ENCODE assay signal across 8 cellular contexts in genomic region chr17:78745407-78746088, GRCh38. TPM values are rescaled to one million over a fixed set of nuclear protein-coding genes. Genes with fewer than 3 reads are reported as not detected.
DNase-seq lines count a peak whose midpoint lies in the region; ATAC-seq and TF ChIP-seq lines count a peak whose summit lies in the region.

No MANE protein-coding gene starts in this region.

- H3K9me3 ChIP-seq in right atrium auricular region = no peaks in the 10 kb centered on the region
- no peaks in the 10 kb centered on the region for H3K9me3 ChIP-seq in lower lobe of right lung
- no peaks in the 10 kb centered on the region for H3K9me3 ChIP-seq in upper lobe of right lung

- no peak overlapping the region for H3K4me3 ChIP-seq in right atrium auricular region
- H3K4me3 ChIP-seq in brain microvascular endothelial cell (ENCODE audit: low read depth, low read length) = no peak overlapping the region
- no peak overlapping the region for H3K4me3 ChIP-seq in lower lobe of right lung
- H3K4me3 ChIP-seq in upper lobe of right lung = no peak overlapping the region

- H3K36me3 ChIP-seq in right atrium auricular region = no peaks in the 10 kb centered on the region
- no peaks in the 10 kb centered on the region for H3K36me3 ChIP-seq in brain microvascular endothelial cell (replicated peaks)
- H3K36me3 ChIP-seq in lower lobe of right lung = no peaks in the 10 kb centered on the region
- no peaks in the 10 kb centered on the region for H3K36me3 ChIP-seq in upper lobe of right lung

- no peaks in the 10 kb centered on the region for H3K27me3 ChIP-seq in right atrium auricular region
- H3K27me3 ChIP-seq in brain microvascular endothelial cell (replicated peaks) = no peaks in the 10 kb centered on the region
- H3K27me3 ChIP-seq in lower lobe of right lung (ENCODE audit: low read depth) = no peaks in the 10 kb centered on the region
- H3K27me3 ChIP-seq in upper lobe of right lung = no peaks in the 10 kb centered on the region

- no peak for DNase-seq in right atrium auricular region (ENCODE audit: low spot score)
- no peak for DNase-seq in cardiac septum (ENCODE audit: low spot score)
- peak; percentile 61 for DNase-seq in RPMI8226
- DNase-seq in brain microvascular endothelial cell = no peak
- DNase-seq in lower lobe of right lung = no peak
- no peak for DNase-seq in upper lobe of right lung

- TF ChIP-seq CTCF in right atrium auricular region (IDR thresholded peaks at IDR 0.05) (peak; percentile 47 to 76), brain microvascular endothelial cell (IDR thresholded peaks at IDR 0.05; ENCODE audit: low read depth, low read length, missing control alignments) (peak; percentile 51), lower lobe of right lung (IDR thresholded peaks at IDR 0.05) (peak; percentile 51), upper lobe of right lung (IDR thresholded peaks at IDR 0.05) (peak; percentile 63)

- peak overlapping the region in 1 of 2 donors; percentile 15 for H3K27ac ChIP-seq in right atrium auricular region
- H3K27ac ChIP-seq in brain microvascular endothelial cell = no peak overlapping the region
- H3K27ac ChIP-seq in lower lobe of right lung = peak overlapping the region; percentile 38
- H3K27ac ChIP-seq in upper lobe of right lung = no peak overlapping the region

- H3K4me1 ChIP-seq in right atrium auricular region (peaks cover 0 to 39% of the 10 kb centered on the region in 2 donors), lower lobe of right lung (peaks cover 90% of the 10 kb centered on the region), upper lobe of right lung (peaks cover 76% of the 10 kb centered on the region)

- ATAC-seq in lower lobe of right lung (peak in 1 of 2 donors; percentile 10), upper lobe of right lung (no peak), HG02759 (IDR thresholded peaks at IDR 0.05; ENCODE audit: unreplicated experiment) (no peak), GM18502 (IDR thresholded peaks at IDR 0.05; ENCODE audit: poor library complexity, unreplicated experiment) (no peak)

- in situ Hi-C loops in brain microvascular endothelial cell (cut with HindIII; ENCODE audit: low pct_ligation_motif_present, low sequenced_read_pairs) = no loop called here

- intact Hi-C loops in cardiac septum (cut with DNase I) (loop anchor here (2.0 kb wide), 1 partner anchor 249 kb away; no protein-coding TSS in a partner anchor), lower lobe of right lung (cut with DNase I) (no loop called here), upper lobe of right lung (cut with DNase I) (no loop called here)

RNA-seq across cellular contexts. Expression of gene CYTH1, which starts 36.5 kb away (rescaled TPM):
- total RNA-seq in right atrium auricular region (10 to 100 TPM; 23.8 to 31.0 TPM), cardiac septum (29.4 TPM), lower lobe of right lung (110 TPM), upper lobe of right lung (103 TPM)
